ENCODE assay signal across 13 cellular contexts in genomic region chr7:50394315-50394714, GRCh38. TPM values are rescaled to one million over a fixed set of nuclear protein-coding genes. Genes with fewer than 3 reads are reported as not detected.
DNase-seq lines count a peak whose midpoint lies in the region; ATAC-seq, FAIRE-seq and TF ChIP-seq lines count a peak whose summit lies in the region.
"Had no signal": no experiment of that assay in that cellular context is flagged by ENCODE, and none has a peak within 500 bp of the region (broad histone marks: within the 10 kb centered on the region; RNA-seq: fewer than 3 reads in every experiment).

No MANE protein-coding gene starts in this region.

- H3K4me2 ChIP-seq in GM23338: no peak overlapping the region
- H3K4me2 ChIP-seq: A549 had no signal

- no peaks in the 10 kb centered on the region for H3K79me2 ChIP-seq in GM23338 (replicated peaks; ENCODE audit: insufficient read depth)

- intact Hi-C loops in activated T-helper 2 cell treated with anti-CD3 and anti-CD28 coated beads, Interferon-gamma antibody, Interleukin-2, Interleukin-4, amounts not matched to agents 10 μg/mL and 5 μg/mL and 100 μg/mL, durations not matched to agents 14 hours and 24 hours and 36 hours (cut with micrococcal nuclease): loop anchor here (5.0 kb wide), 1 partner anchor 438 kb away; no protein-coding TSS in a partner anchor

- no peaks in the 10 kb centered on the region for H3K36me3 ChIP-seq in GM23338 (ENCODE audit: insufficient read depth)

- POLR2A ChIA-PET in activated CD4-positive, alpha-beta T cell treated with anti-CD3 and anti-CD28 coated beads, Interleukin-2, amount 10 ng/mL, durations not matched to agents 7 days and 5 days (lab: Charles Lee): no interaction called here

- no peaks in the 10 kb centered on the region for H3K27me3 Mint-ChIP-seq in activated CD4-positive, alpha-beta T cell treated with anti-CD3 and anti-CD28 coated beads, Interleukin-2, amount 10 ng/mL, durations not matched to agents 7 days and 5 days
- H3K27me3 Mint-ChIP-seq in activated T-helper 2 cell treated with anti-CD3 and anti-CD28 coated beads, Interferon-gamma antibody, Interleukin-2, Interleukin-4, amounts not matched to agents 10 μg/mL and 5 μg/mL and 100 μg/mL, durations not matched to agents 14 hours and 24 hours and 36 hours (ENCODE audit: low read depth): no peaks in the 10 kb centered on the region
- no peaks in the 10 kb centered on the region for H3K27me3 Mint-ChIP-seq in natural killer cell treated with Interleukin-12 subunit alpha and Interleukin-12 subunit beta and Interleukin-15 and Interleukin-18, amount 100 ng/mL, for 72 hours
- H3K27me3 Mint-ChIP-seq in GM23338 (ENCODE audit: insufficient read depth, low read depth, poor library complexity): no peaks in the 10 kb centered on the region

- H3K9me3 Mint-ChIP-seq in activated CD4-positive, alpha-beta T cell treated with anti-CD3 and anti-CD28 coated beads, Interleukin-2, amount 10 ng/mL, durations not matched to agents 7 days and 5 days: no peaks in the 10 kb centered on the region
- no peaks in the 10 kb centered on the region for H3K9me3 Mint-ChIP-seq in activated T-helper 2 cell treated with anti-CD3 and anti-CD28 coated beads, Interferon-gamma antibody, Interleukin-2, Interleukin-4, amounts not matched to agents 10 μg/mL and 5 μg/mL and 100 μg/mL, durations not matched to agents 14 hours and 24 hours and 36 hours
- no peaks in the 10 kb centered on the region for H3K9me3 Mint-ChIP-seq in natural killer cell treated with Interleukin-12 subunit alpha and Interleukin-12 subunit beta and Interleukin-15 and Interleukin-18, amount 100 ng/mL, for 72 hours
- H3K9me3 Mint-ChIP-seq in GM23338: no peaks in the 10 kb centered on the region
- H3K9me3 Mint-ChIP-seq: WTC11 had no signal

- peaks cover 86% of the 10 kb centered on the region for H3K36me3 Mint-ChIP-seq in activated CD4-positive, alpha-beta T cell treated with anti-CD3 and anti-CD28 coated beads, Interleukin-2, amount 10 ng/mL, durations not matched to agents 7 days and 5 days (ENCODE audit: low read depth)
- H3K36me3 Mint-ChIP-seq in activated T-helper 2 cell treated with anti-CD3 and anti-CD28 coated beads, Interferon-gamma antibody, Interleukin-2, Interleukin-4, amounts not matched to agents 10 μg/mL and 5 μg/mL and 100 μg/mL, durations not matched to agents 14 hours and 24 hours and 36 hours (ENCODE audit: low read depth): peaks cover 90% of the 10 kb centered on the region
- H3K36me3 Mint-ChIP-seq in natural killer cell treated with Interleukin-12 subunit alpha and Interleukin-12 subunit beta and Interleukin-15 and Interleukin-18, amount 100 ng/mL, for 72 hours: peaks cover 61% of the 10 kb centered on the region
- no peaks in the 10 kb centered on the region for H3K36me3 Mint-ChIP-seq in GM23338 (ENCODE audit: low read depth)
- H3K36me3 Mint-ChIP-seq: WTC11 had no signal

- no peaks in the 10 kb centered on the region for H4K20me1 ChIP-seq in GM23338 (replicated peaks; ENCODE audit: insufficient read depth)

- H3K27ac Mint-ChIP-seq in activated CD4-positive, alpha-beta T cell treated with anti-CD3 and anti-CD28 coated beads, Interleukin-2, amount 10 ng/mL, durations not matched to agents 7 days and 5 days: peak overlapping the region; percentile 93
- H3K27ac Mint-ChIP-seq in activated T-helper 2 cell treated with anti-CD3 and anti-CD28 coated beads, Interferon-gamma antibody, Interleukin-2, Interleukin-4, amounts not matched to agents 10 μg/mL and 5 μg/mL and 100 μg/mL, durations not matched to agents 14 hours and 24 hours and 36 hours: peak overlapping the region; percentile 95
- H3K27ac Mint-ChIP-seq in natural killer cell treated with Interleukin-12 subunit alpha and Interleukin-12 subunit beta and Interleukin-15 and Interleukin-18, amount 100 ng/mL, for 72 hours: peak overlapping the region; percentile 92 to 95
- H3K27ac Mint-ChIP-seq in GM23338: no peak overlapping the region
- H3K27ac Mint-ChIP-seq: WTC11 had no signal

- no peak for TF ChIP-seq POLR2A in GM12891 (IDR thresholded peaks at IDR 0.05; ENCODE audit: low read depth, low read length)

- H3K4me1 ChIP-seq in GM23338 (ENCODE audit: insufficient read depth): no peaks in the 10 kb centered on the region
- H3K4me1 ChIP-seq: A549, foreskin keratinocyte had no signal

- H3K9me2 ChIP-seq in GM23338 (ENCODE audit: insufficient read depth): no peaks in the 10 kb centered on the region

- H3K4me1 Mint-ChIP-seq in activated CD4-positive, alpha-beta T cell treated with anti-CD3 and anti-CD28 coated beads, Interleukin-2, amount 10 ng/mL, durations not matched to agents 7 days and 5 days: peaks cover 89% of the 10 kb centered on the region
- peaks cover 82% of the 10 kb centered on the region for H3K4me1 Mint-ChIP-seq in activated T-helper 2 cell treated with anti-CD3 and anti-CD28 coated beads, Interferon-gamma antibody, Interleukin-2, Interleukin-4, amounts not matched to agents 10 μg/mL and 5 μg/mL and 100 μg/mL, durations not matched to agents 14 hours and 24 hours and 36 hours (ENCODE audit: low read depth)
- peaks cover 72 to 82% of the 10 kb centered on the region in 2 donors for H3K4me1 Mint-ChIP-seq in natural killer cell treated with Interleukin-12 subunit alpha and Interleukin-12 subunit beta and Interleukin-15 and Interleukin-18, amount 100 ng/mL, for 72 hours (ENCODE audit: low read depth in 2 of 2)
- H3K4me1 Mint-ChIP-seq in GM23338: no peaks in the 10 kb centered on the region

- H3K27me3 ChIP-seq in GM23338 (ENCODE audit: insufficient read depth): no peaks in the 10 kb centered on the region

- ATAC-seq in natural killer cell treated with Interleukin-12 subunit alpha and Interleukin-12 subunit beta and Interleukin-15 and Interleukin-18, amount 100 ng/mL, for 72 hours: no peak
- ATAC-seq in GM23338: no peak
- ATAC-seq in GM21447 (IDR thresholded peaks at IDR 0.05; ENCODE audit: unreplicated experiment): no peak
- ATAC-seq: foreskin keratinocyte, WTC11 had no signal

- peak; percentile 9 for DNase-seq in activated CD4-positive, alpha-beta T cell treated with anti-CD3 and anti-CD28 coated beads, Interleukin-2, amount 10 ng/mL, durations not matched to agents 7 days and 5 days
- no peak for DNase-seq in activated CD4-positive, alpha-beta T cell treated with anti-CD3 and anti-CD28 coated beads for 4 hours
- DNase-seq in GM12891 (ENCODE audit: insufficient read length, low spot score) (no peak), GM23338 (ENCODE audit: low spot score) (no peak), DMS79 (lab: John Stamatoyannopoulos, UW) (no peak)
- no peak for DNase-seq in activated T-helper 2 cell treated with anti-CD3 and anti-CD28 coated beads, Interferon-gamma antibody, Interleukin-2, Interleukin-4, amounts not matched to agents 10 μg/mL and 5 μg/mL and 100 μg/mL, durations not matched to agents 14 hours and 24 hours and 36 hours (ENCODE audit: low spot score)
- DNase-seq in natural killer cell treated with Interleukin-12 subunit alpha and Interleukin-12 subunit beta and Interleukin-15 and Interleukin-18, amount 100 ng/mL, for 72 hours (ENCODE audit: low spot score): no peak
- DNase-seq: foreskin keratinocyte, NCI-H1694 had no signal

- no peak overlapping the region for H3K27ac ChIP-seq in GM23338 (ENCODE audit: low read depth)
- H3K27ac ChIP-seq: A549, coronary artery, foreskin keratinocyte had no signal

- CTCF ChIA-PET in activated CD4-positive, alpha-beta T cell treated with anti-CD3 and anti-CD28 coated beads, Interleukin-2, amount 10 ng/mL, durations not matched to agents 7 days and 5 days (lab: Charles Lee): interaction anchor here (0.9 kb wide), 1 partner anchor 320 kb away, joined by 3 read pairs; no protein-coding TSS in a partner anchor

- H2AFZ ChIP-seq in GM23338: no peak overlapping the region

- no peak overlapping the region for H3K4me3 ChIP-seq in GM23338
- H3K4me3 ChIP-seq: A549, coronary artery had no signal

- peak; percentile 68 for FAIRE-seq in GM12891 (lab: Jason Lieb, UNC)
- FAIRE-seq: A549 had no signal

- H3F3A ChIP-seq in GM23338 (replicated peaks; ENCODE audit: low read depth): no peaks in the 10 kb centered on the region

- H3K4me3 Mint-ChIP-seq in activated CD4-positive, alpha-beta T cell treated with anti-CD3 and anti-CD28 coated beads, Interleukin-2, amount 10 ng/mL, durations not matched to agents 7 days and 5 days: peak overlapping the region; percentile 65
- H3K4me3 Mint-ChIP-seq in activated T-helper 2 cell treated with anti-CD3 and anti-CD28 coated beads, Interferon-gamma antibody, Interleukin-2, Interleukin-4, amounts not matched to agents 10 μg/mL and 5 μg/mL and 100 μg/mL, durations not matched to agents 14 hours and 24 hours and 36 hours (ENCODE audit: low read depth): peak overlapping the region; percentile 71
- peak overlapping the region; percentile 69 for H3K4me3 Mint-ChIP-seq in natural killer cell treated with Interleukin-12 subunit alpha and Interleukin-12 subunit beta and Interleukin-15 and Interleukin-18, amount 100 ng/mL, for 72 hours
- no peak overlapping the region for H3K4me3 Mint-ChIP-seq in GM23338
- H3K4me3 Mint-ChIP-seq: WTC11 had no signal

- TF ChIP-seq CTCF in GM23338 (conservative IDR thresholded peaks at IDR 0.05; ENCODE audit: low read depth in 2 of 2): no peak

TF ChIP-seq in GM12891, 5 proteins besides CTCF, POLR2A, EP300 and RAD21:
- TF ChIP-seq POLR2AphosphoS5 (IDR thresholded peaks at IDR 0.05; ENCODE audit: low read depth, low read length) (no peak), PAX5 (IDR thresholded peaks at IDR 0.05; ENCODE audit: insufficient read depth, low read length, severe bottlenecking) (no peak), POU2F2 (IDR thresholded peaks at IDR 0.05; ENCODE audit: low read depth, low read length) (no peak), TAF1 (IDR thresholded peaks at IDR 0.05; ENCODE audit: low read depth, low read length) (no peak), SPI1 (IDR thresholded peaks at IDR 0.05; ENCODE audit: low read depth, low read length) (no peak)
TF ChIP-seq in GM12891: peak in this region for 0.

TF ChIP-seq in GM23338, 12 proteins besides CTCF, POLR2A, EP300 and RAD21 (continues in another document):
- TF ChIP-seq ZNF331 (CRISPR knock-in tag; IDR thresholded peaks at IDR 0.05; ENCODE audit: low read depth) (no peak), JUNB (IDR thresholded peaks at IDR 0.05; ENCODE audit: unreplicated experiment) (no peak), ZNF114 (CRISPR knock-in tag; IDR thresholded peaks at IDR 0.05) (no peak), POLR2AphosphoS5 (IDR thresholded peaks at IDR 0.05; ENCODE audit: low read depth) (no peak), EZH2phosphoT487 (IDR thresholded peaks at IDR 0.05; ENCODE audit: unreplicated experiment) (no peak)

RNA-seq across cellular contexts. Expression of gene FIGNL1, which starts 55.8 kb away (rescaled TPM):
- total RNA-seq in activated CD4-positive, alpha-beta T cell treated with anti-CD3 and anti-CD28 coated beads, Interleukin-2, amount 10 ng/mL, durations not matched to agents 7 days and 5 days: 10 to 100 TPM; 34.8 to 37.4 TPM
- polyA plus RNA-seq in GM12891 (2012; ENCODE audit: low read depth, missing spikeins): 9.0 TPM
- total RNA-seq in activated T-helper 2 cell treated with anti-CD3 and anti-CD28 coated beads, Interferon-gamma antibody, Interleukin-2, Interleukin-4, amounts not matched to agents 10 μg/mL and 5 μg/mL and 100 μg/mL, durations not matched to agents 14 hours and 24 hours and 36 hours: 40.0 and 42.5 TPM in 2 replicates
- 10 to 100 TPM; 28.7 to 41.1 TPM for total RNA-seq in natural killer cell treated with Interleukin-12 subunit alpha and Interleukin-12 subunit beta and Interleukin-15 and Interleukin-18, amount 100 ng/mL, for 72 hours
- 15.8 and 24.9 TPM in 2 replicates for total RNA-seq in GM23338 (2014; rRNA removed; shearing (Covaris generic))
- polyA plus RNA-seq in GM23338 (2016; fragmentation: Nextera tagmentation; extraction: Ambion mirVana): 5.5 and 6.6 TPM in 2 replicates
